Comparison of ENCODE assay signal across 9 cellular contexts in the genomic region with DNA sequence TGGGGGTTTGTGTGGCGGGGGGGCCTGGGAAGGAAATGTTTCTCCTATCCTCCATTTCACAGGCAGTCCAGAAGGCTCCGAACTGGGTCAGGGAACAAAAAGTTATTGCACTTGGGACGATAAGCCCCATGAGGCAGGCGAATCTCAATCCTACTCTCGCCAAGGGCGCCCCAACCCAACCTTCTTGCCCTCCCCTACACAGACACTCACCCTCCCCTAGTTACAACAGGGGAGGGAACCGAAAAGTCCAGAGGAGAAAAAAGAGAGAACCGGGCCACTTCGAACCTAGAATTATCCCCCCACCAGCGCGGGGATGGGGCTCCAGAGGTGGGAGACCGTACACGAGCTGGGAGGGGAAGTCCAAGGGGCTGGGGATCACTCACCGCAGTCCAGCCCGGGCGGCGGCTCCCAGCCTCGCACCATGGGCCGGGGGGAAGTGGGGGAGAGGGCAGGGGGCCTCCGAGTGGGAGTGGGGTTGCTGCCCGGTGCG. TPM values are rescaled to one million over a fixed set of nuclear protein-coding genes. Genes with fewer than 3 reads are reported as not detected.
A peak's percentile ranks its signal among the peaks of the same experiment; 100 is the strongest.
DNase-seq lines count a peak whose midpoint lies in the region; ATAC-seq and TF ChIP-seq lines count a peak whose summit lies in the region.
"Had no signal": no experiment of that assay in that cellular context is flagged by ENCODE, and none has a peak within 500 bp of the region (broad histone marks: within the 10 kb centered on the region; RNA-seq: fewer than 3 reads in every experiment).

No MANE protein-coding gene starts in this region.

- DNase-seq in CD4-positive, alpha-beta T cell = peak in 2 of 10 experiments; percentile 4 to 15
- DNase-seq in adipocyte (ENCODE audit: low read depth) (no peak), G401 (ENCODE audit: low spot score) (no peak), hippocampal formation (lab: John Stamatoyannopoulos, UW) (no peak)
- DNase-seq in stimulated activated effector memory CD8-positive, alpha-beta T cell treated with anti-CD3 and anti-CD28 coated beads, Interleukin-12 subunit alpha, Interleukin-12 subunit beta, amount 100 ng/mL, for 72 hours (ENCODE audit: low spot score in 2 of 2) = no peak

- in situ Hi-C loops in G401 (cut with HindIII; ENCODE audit: low sequenced_read_pairs) = no loop called here

- H3K9ac ChIP-seq in adipocyte (ENCODE audit: low read length) = peak overlapping the region; percentile 96
- peak overlapping the region; percentile 65 for H3K9ac ChIP-seq in iPS-15b (ENCODE audit: low read depth, low read length)

- no peaks in the 10 kb centered on the region for H3K27me3 ChIP-seq in CD4-positive, alpha-beta T cell (ENCODE audit: control insufficient read depth, insufficient read depth, low read length)
- no peaks in the 10 kb centered on the region for H3K27me3 ChIP-seq in adipocyte (replicated peaks; ENCODE audit: control insufficient read depth, insufficient read depth, low read length)
- H3K27me3 ChIP-seq in iPS-15b (ENCODE audit: control insufficient read depth, insufficient read depth, low read length) = peaks cover 70% of the 10 kb centered on the region

- H3K4me1 ChIP-seq in adipocyte (ENCODE audit: control insufficient read depth, insufficient read depth, low read length) (peaks cover 20% of the 10 kb centered on the region), iPS-15b (ENCODE audit: control insufficient read depth, insufficient read depth, low read length) (no peaks in the 10 kb centered on the region)

- CTCF ChIA-PET in CD4-positive, alpha-beta T cell (lab: Charles Lee) = interaction anchor here (1.2 to 2.5 kb wide), 5 partner anchors 9 to 35 kb away, joined by 3 to 23 read pairs (median 5); a partner anchor contains a TSS

- POLR2A ChIA-PET in CD4-positive, alpha-beta T cell (lab: Charles Lee) = interaction anchor here (0.9 to 4.9 kb wide), 9 partner anchors 9 to 519 kb away, joined by 3 to 104 read pairs (median 9); a partner anchor contains a TSS

- peaks cover 6% of the 10 kb centered on the region for H3K36me3 ChIP-seq in adipocyte (ENCODE audit: control insufficient read depth, insufficient read depth, low read length, severe bottlenecking)
- H3K36me3 ChIP-seq in iPS-15b (ENCODE audit: control insufficient read depth, insufficient read depth, low read length) = no peaks in the 10 kb centered on the region

- H3K4me3 ChIP-seq in adipocyte (ENCODE audit: low read length) (peak overlapping the region; percentile 97), iPS-15b (ENCODE audit: low read depth, low read length) (peak overlapping the region; percentile 87)

- peaks cover 32% of the 10 kb centered on the region for H3K4me1 Mint-ChIP-seq in CD4-positive, alpha-beta T cell (ENCODE audit: low read depth)
- H3K4me1 Mint-ChIP-seq in stimulated activated effector memory CD8-positive, alpha-beta T cell treated with anti-CD3 and anti-CD28 coated beads, Interleukin-12 subunit alpha, Interleukin-12 subunit beta, amount 100 ng/mL, for 72 hours = peaks cover 29% of the 10 kb centered on the region

- H3K9me3 ChIP-seq in CD4-positive, alpha-beta T cell (ENCODE audit: control insufficient read depth, low read length) = no peaks in the 10 kb centered on the region
- H3K9me3 ChIP-seq in adipocyte (ENCODE audit: control insufficient read depth, low read length) (no peaks in the 10 kb centered on the region), iPS-15b (ENCODE audit: control insufficient read depth, insufficient read depth, low read length) (no peaks in the 10 kb centered on the region)

- peaks cover 10% of the 10 kb centered on the region for H3K36me3 Mint-ChIP-seq in CD4-positive, alpha-beta T cell (ENCODE audit: low read depth)
- peaks cover 22% of the 10 kb centered on the region for H3K36me3 Mint-ChIP-seq in stimulated activated effector memory CD8-positive, alpha-beta T cell treated with anti-CD3 and anti-CD28 coated beads, Interleukin-12 subunit alpha, Interleukin-12 subunit beta, amount 100 ng/mL, for 72 hours

- H3K4me3 Mint-ChIP-seq in CD4-positive, alpha-beta T cell = peak overlapping the region; percentile 95
- H3K4me3 Mint-ChIP-seq in stimulated activated effector memory CD8-positive, alpha-beta T cell treated with anti-CD3 and anti-CD28 coated beads, Interleukin-12 subunit alpha, Interleukin-12 subunit beta, amount 100 ng/mL, for 72 hours = peak overlapping the region; percentile 89

- H3K27me3 Mint-ChIP-seq in CD4-positive, alpha-beta T cell = no peaks in the 10 kb centered on the region

- intact Hi-C loops in CD4-positive, alpha-beta T cell (cut with DNase I, micrococcal nuclease) = loop anchor here (1.0 to 10.0 kb wide), 6 partner anchors 10 to 701 kb away; a partner anchor contains a TSS

- peak; percentile 26 for ATAC-seq in CD4-positive, alpha-beta T cell (ENCODE audit: poor library complexity)
- ATAC-seq in GM19467 (IDR thresholded peaks at IDR 0.05; ENCODE audit: unreplicated experiment) = peak; percentile 13
- ATAC-seq in HG03558 (IDR thresholded peaks at IDR 0.05; ENCODE audit: extremely low read depth, unreplicated experiment) = peak; percentile 3
- ATAC-seq in stimulated activated effector memory CD8-positive, alpha-beta T cell treated with anti-CD3 and anti-CD28 coated beads, Interleukin-12 subunit alpha, Interleukin-12 subunit beta, amount 100 ng/mL, for 72 hours = peak; percentile 55

- TF ChIP-seq CTCF in CD4-positive, alpha-beta T cell (IDR thresholded peaks at IDR 0.05) = no peak

- H3K27ac Mint-ChIP-seq in CD4-positive, alpha-beta T cell = peak overlapping the region; percentile 94
- peak overlapping the region; percentile 92 for H3K27ac Mint-ChIP-seq in stimulated activated effector memory CD8-positive, alpha-beta T cell treated with anti-CD3 and anti-CD28 coated beads, Interleukin-12 subunit alpha, Interleukin-12 subunit beta, amount 100 ng/mL, for 72 hours

- no peaks in the 10 kb centered on the region for H3K9me3 Mint-ChIP-seq in CD4-positive, alpha-beta T cell
- no peaks in the 10 kb centered on the region for H3K9me3 Mint-ChIP-seq in stimulated activated effector memory CD8-positive, alpha-beta T cell treated with anti-CD3 and anti-CD28 coated beads, Interleukin-12 subunit alpha, Interleukin-12 subunit beta, amount 100 ng/mL, for 72 hours

- peak overlapping the region; percentile 81 for H3K27ac ChIP-seq in CD4-positive, alpha-beta T cell (ENCODE audit: low read depth, low read length)

RNA-seq across cellular contexts. Expression of a gene that starts 0.4 kb away (rescaled TPM):
- 1 to 10 TPM; 2.0 to 2.8 TPM for total RNA-seq in CD4-positive, alpha-beta T cell
- total RNA-seq in G401 (2014; rRNA removed; shearing (Covaris generic)) = 17.5 and 25.9 TPM in 2 replicates

RNA-seq across cellular contexts. Expression of a gene that starts 17.1 kb away (rescaled TPM):
- 10 to 100 TPM; 51.0 to 53.8 TPM for total RNA-seq in CD4-positive, alpha-beta T cell
- 3.9 and 9.6 TPM in 2 replicates for total RNA-seq in G401 (2014; rRNA removed; shearing (Covaris generic))

RNA-seq across cellular contexts. Expression of a gene that starts 21.1 kb away (rescaled TPM):
- total RNA-seq in CD4-positive, alpha-beta T cell = 1 to 10 TPM; 2.3 to 3.7 TPM
- 16.4 and 17.3 TPM in 2 replicates for total RNA-seq in G401 (2014; rRNA removed; shearing (Covaris generic))

RNA-seq across cellular contexts. Expression of a gene that starts 35.7 kb away (rescaled TPM):
- 100 to 1,000 TPM; 188 to 195 TPM for total RNA-seq in CD4-positive, alpha-beta T cell
- 112 and 138 TPM in 2 replicates for total RNA-seq in G401 (2014; rRNA removed; shearing (Covaris generic))

RNA-seq across cellular contexts. Expression of a gene that starts 47.8 kb away (rescaled TPM):
- not detected for total RNA-seq in CD4-positive, alpha-beta T cell
- not detected in 2 replicates for total RNA-seq in G401 (2014; rRNA removed; shearing (Covaris generic))
- total RNA-seq: SK-MEL-5 had no signal

Comparison
In these comparisons a context has a peak if more than half of its experiments do, and no peak if none do; other contexts are left out.
1. ATAC-seq: peak in every context shown above with its lines; median percentile 55 in stimulated activated effector memory CD8-positive, alpha-beta T cell treated with anti-CD3 and anti-CD28 coated beads, Interleukin-12 subunit alpha, Interleukin-12 subunit beta, amount 100 ng/mL, for 72 hours; 26 in CD4-positive, alpha-beta T cell; 13 in GM19467; 3 in HG03558.